ENCODE assay signal across 11 cellular contexts in the genomic region with DNA sequence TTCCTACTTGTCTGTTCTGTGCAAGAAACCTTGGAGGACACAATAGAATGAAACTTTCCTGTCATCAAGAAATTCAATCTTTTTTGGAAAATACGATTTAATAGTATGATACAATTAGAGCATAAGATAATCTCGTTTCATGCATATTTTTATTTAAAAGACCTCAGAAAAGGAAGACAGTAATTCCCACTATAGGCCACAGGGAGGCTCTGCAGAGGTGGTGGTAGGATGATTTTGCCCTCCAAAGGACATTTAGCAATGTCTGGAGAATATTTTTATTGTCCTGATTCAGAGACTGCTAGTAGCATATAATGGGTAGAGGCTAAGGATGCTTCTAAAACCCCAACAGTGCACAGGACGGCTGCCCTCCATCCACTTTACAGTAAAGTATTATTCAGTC.
A peak's percentile ranks its signal among the peaks of the same experiment; 100 is the strongest.
DNase-seq lines count a peak whose midpoint lies in the region; ATAC-seq and TF ChIP-seq lines count a peak whose summit lies in the region.
"Had no signal": no experiment of that assay in that cellular context is flagged by ENCODE, and none has a peak within 500 bp of the region (broad histone marks: within the 10 kb centered on the region; RNA-seq: fewer than 3 reads in every experiment).

No MANE protein-coding gene starts in this region.

- peak; percentile 14 for DNase-seq in SIG-M5 treated with dmso at 0.1 percent for 504 hours (lab: John Stamatoyannopoulos, UW; ENCODE audit: unreplicated experiment)
- no peak for DNase-seq in SIG-M5 (lab: John Stamatoyannopoulos, UW)
- peak; percentile 27 for DNase-seq in NCI-H69 (lab: John Stamatoyannopoulos, UW)
- DNase-seq in endodermal cell: no peak
- no peak for DNase-seq in smooth muscle cell (lab: John Stamatoyannopoulos, UW; ENCODE audit: unreplicated experiment)
- DNase-seq in NCI-H2107 treated with DMSO at 0.1 percent for 48 hours (lab: John Stamatoyannopoulos, UW; ENCODE audit: unreplicated experiment): no peak
- DNase-seq in Right ventricle myocardium superior: no peak
- DNase-seq: CD4-positive, CD25-positive, alpha-beta regulatory T cell; lower lobe of right lung had no signal

- H3K4me1 Mint-ChIP-seq in endodermal cell: no peaks in the 10 kb centered on the region
- H3K4me1 Mint-ChIP-seq: CD4-positive, CD25-positive, alpha-beta regulatory T cell had no signal

- H3K27ac Mint-ChIP-seq in endodermal cell: no peak overlapping the region
- H3K27ac Mint-ChIP-seq: CD4-positive, CD25-positive, alpha-beta regulatory T cell had no signal

- intact Hi-C loops in Right ventricle myocardium superior (cut with DNase I): no loop called here

- H3K9me3 Mint-ChIP-seq in endodermal cell: no peaks in the 10 kb centered on the region

- H2AFZ ChIP-seq in smooth muscle cell (ENCODE audit: low read depth): no peak overlapping the region

- H3K27me3 ChIP-seq in endodermal cell (ENCODE audit: control insufficient read depth, insufficient read depth, low read length, poor library complexity, severe bottlenecking) (no peaks in the 10 kb centered on the region), smooth muscle cell (ENCODE audit: low read depth) (no peaks in the 10 kb centered on the region)
- H3K27me3 ChIP-seq: suprapubic skin had no signal

- H3K9me3 ChIP-seq in endodermal cell (ENCODE audit: control insufficient read depth, low read length) (no peaks in the 10 kb centered on the region), smooth muscle cell (replicated peaks; ENCODE audit: low read depth) (no peaks in the 10 kb centered on the region)
- H3K9me3 ChIP-seq: lower lobe of right lung, suprapubic skin had no signal

- TF ChIP-seq CTCF in endodermal cell (conservative IDR thresholded peaks at IDR 0.05) (peak; percentile 85), smooth muscle cell (IDR thresholded peaks at IDR 0.05; ENCODE audit: borderline replicate concordance, insufficient read depth, poor library complexity, severe bottlenecking) (peak; percentile 55)

- H3K4me3 Mint-ChIP-seq in endodermal cell: no peak overlapping the region
- H3K4me3 Mint-ChIP-seq: CD4-positive, CD25-positive, alpha-beta regulatory T cell had no signal

- H3K79me2 ChIP-seq in smooth muscle cell (ENCODE audit: low read depth): no peaks in the 10 kb centered on the region

- H3F3A ChIP-seq in smooth muscle cell (ENCODE audit: low read depth): no peaks in the 10 kb centered on the region

- no peak overlapping the region for H3K4me2 ChIP-seq in smooth muscle cell

- H3K36me3 ChIP-seq in endodermal cell (ENCODE audit: control insufficient read depth, insufficient read depth, low read length) (no peaks in the 10 kb centered on the region), smooth muscle cell (ENCODE audit: low read depth) (no peaks in the 10 kb centered on the region)
- H3K36me3 ChIP-seq: lower lobe of right lung, suprapubic skin had no signal

- H3K27ac ChIP-seq in endodermal cell (ENCODE audit: low read depth, low read length): no peak overlapping the region
- no peak overlapping the region for H3K27ac ChIP-seq in smooth muscle cell (ENCODE audit: low read depth)
- H3K27ac ChIP-seq: lower lobe of right lung, suprapubic skin had no signal

- H4K20me1 ChIP-seq in smooth muscle cell (ENCODE audit: low read depth): no peaks in the 10 kb centered on the region

- H3K4me1 ChIP-seq in endodermal cell (ENCODE audit: control insufficient read depth, insufficient read depth, low read length) (no peaks in the 10 kb centered on the region), smooth muscle cell (ENCODE audit: low read depth) (no peaks in the 10 kb centered on the region)
- H3K4me1 ChIP-seq: lower lobe of right lung, suprapubic skin had no signal

- ATAC-seq in GM21786 (IDR thresholded peaks at IDR 0.05; ENCODE audit: unreplicated experiment): no peak
- ATAC-seq in Right ventricle myocardium superior (ENCODE audit: poor library complexity): no peak
- ATAC-seq: lower lobe of right lung had no signal

- H3K4me3 ChIP-seq in endodermal cell (ENCODE audit: low read length): no peak overlapping the region
- no peak overlapping the region for H3K4me3 ChIP-seq in smooth muscle cell
- H3K4me3 ChIP-seq: lower lobe of right lung, suprapubic skin had no signal

- no peaks in the 10 kb centered on the region for H3K36me3 Mint-ChIP-seq in endodermal cell (ENCODE audit: low read depth)
- H3K36me3 Mint-ChIP-seq: CD4-positive, CD25-positive, alpha-beta regulatory T cell had no signal

- H3K27me3 Mint-ChIP-seq in endodermal cell (ENCODE audit: insufficient read depth): no peaks in the 10 kb centered on the region

- no CpG with 5 or more reads among the region's 3 CpGs for WGBS in endodermal cell (ENCODE audit: insufficient coverage in 1 of 2, insufficient read length in 1 of 2), 2 experiments
- 36% methylated on average over 3 of the region's 3 CpGs for WGBS in smooth muscle cell (ENCODE audit: low lambda C conversion rate)

- H3K9ac ChIP-seq in endodermal cell (ENCODE audit: extremely low read depth, low read length, poor library complexity, severe bottlenecking): no peak overlapping the region
- no peak overlapping the region for H3K9ac ChIP-seq in smooth muscle cell (ENCODE audit: low read depth)

Comparison
In these comparisons a context has a peak if more than half of its experiments do, and no peak if none do; other contexts are left out.
1. DNase-seq: peak in SIG-M5 treated with dmso at 0.1 percent for 504 hours (single experiment) and NCI-H69 (single experiment); none in SIG-M5 (single experiment), endodermal cell (single experiment), smooth muscle cell (single experiment), NCI-H2107 treated with DMSO at 0.1 percent for 48 hours (single experiment) and Right ventricle myocardium superior (single experiment).